ENCODE assay signal across 19 cellular contexts in the genomic region with DNA sequence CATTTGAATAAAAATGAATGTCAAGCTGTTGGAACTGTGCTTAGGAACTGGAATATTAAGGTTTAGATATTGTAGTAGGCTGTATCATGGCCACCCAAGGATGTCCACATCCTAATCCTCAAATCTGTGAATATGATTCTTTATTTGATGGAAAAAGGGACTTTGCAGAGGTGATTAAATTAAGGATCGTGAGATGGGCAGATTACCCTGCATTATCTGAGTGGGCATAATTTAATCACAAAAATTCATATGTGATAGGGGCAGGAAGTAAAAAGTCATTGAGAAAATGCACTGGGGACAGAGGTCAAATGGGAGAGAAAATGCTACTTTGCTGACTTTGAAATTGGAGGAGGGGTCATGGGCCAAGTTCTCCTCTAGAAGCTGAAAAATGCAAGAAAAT.
A peak's percentile ranks its signal among the peaks of the same experiment; 100 is the strongest.
DNase-seq lines count a peak whose midpoint lies in the region; ATAC-seq and TF ChIP-seq lines count a peak whose summit lies in the region.
"Had no signal": no experiment of that assay in that cellular context is flagged by ENCODE, and none has a peak within 500 bp of the region (broad histone marks: within the 10 kb centered on the region; RNA-seq: fewer than 3 reads in every experiment).

No MANE protein-coding gene starts in this region.

- TF ChIP-seq CTCF in HCT116 (IDR thresholded peaks at IDR 0.05 in 2 of 3, conservative IDR thresholded peaks at IDR 0.05 in 1 of 3; ENCODE audit: borderline replicate concordance in 1 of 3, insufficient read depth in 1 of 3, low read depth in 2 of 3, low read length in 2 of 3) (no peak), PC-9 (conservative IDR thresholded peaks at IDR 0.05) (no peak), choroid plexus epithelial cell (conservative IDR thresholded peaks at IDR 0.05; ENCODE audit: low read depth, low read length) (no peak)
- no peak for TF ChIP-seq CTCF in CD4-positive, alpha-beta T cell (IDR thresholded peaks at IDR 0.05)

- H3K4me2 ChIP-seq in HCT116 (ENCODE audit: low read length): no peak overlapping the region
- no peak overlapping the region for H3K4me2 ChIP-seq in PC-9
- H3K4me2 ChIP-seq: BLaER1 had no signal

- DNase-seq in HCT116 (ENCODE audit: low read depth, low spot score) (no peak), PC-9 (no peak), choroid plexus epithelial cell (ENCODE audit: low read depth) (peak; percentile 6)
- DNase-seq in activated T-helper 1 cell treated with anti-CD3 and anti-CD28 coated beads, Interleukin-12 subunit alpha, Interleukin-12 subunit beta, Interleukin-2, Interleukin-4 antibody, amounts not matched to agents 30 ng/mL and 10 ng/mL and 1 ng/mL, durations not matched to agents 14 hours and 24 hours and 36 hours (ENCODE audit: low spot score): no peak
- DNase-seq in CD4-positive, alpha-beta T cell: no peak
- DNase-seq: CD4-positive, CD25-positive, alpha-beta regulatory T cell; CD8-positive, alpha-beta memory T cell; DMS 273 treated with DMSO at 0.1 percent for 48 hours; DMS79; EL; GDM1; GOT3; H7; HCEC 1CT had no signal

- no peaks in the 10 kb centered on the region for H3F3A ChIP-seq in PC-9 (ENCODE audit: insufficient read depth, low read depth)

- peaks cover 25% of the 10 kb centered on the region for H3K9me3 Mint-ChIP-seq in activated T-helper 1 cell treated with anti-CD3 and anti-CD28 coated beads, Interleukin-12 subunit alpha, Interleukin-12 subunit beta, Interleukin-2, Interleukin-4 antibody, amounts not matched to agents 30 ng/mL and 10 ng/mL and 1 ng/mL, durations not matched to agents 14 hours and 24 hours and 36 hours
- H3K9me3 Mint-ChIP-seq in CD4-positive, alpha-beta T cell: peaks cover 23% of the 10 kb centered on the region

- H3K79me2 ChIP-seq in HCT116 (ENCODE audit: insufficient read depth, low read length) (no peaks in the 10 kb centered on the region), PC-9 (ENCODE audit: low read depth) (no peaks in the 10 kb centered on the region)

- no peak overlapping the region for H3K9ac ChIP-seq in HCT116 (ENCODE audit: low read length)
- H3K9ac ChIP-seq: BLaER1 had no signal

- H4K20me1 ChIP-seq in HCT116 (ENCODE audit: insufficient read depth): no peaks in the 10 kb centered on the region
- H4K20me1 ChIP-seq in PC-9 (ENCODE audit: insufficient read depth): no peaks in the 10 kb centered on the region
- H4K20me1 ChIP-seq: BLaER1 had no signal

- H3K4me3 ChIP-seq in HCT116 (replicated peaks in 1 of 2; ENCODE audit: low read depth in 1 of 2, low read length in 2 of 2) (no peak overlapping the region), PC-9 (no peak overlapping the region), choroid plexus epithelial cell (ENCODE audit: low read depth, low read length) (no peak overlapping the region)
- H3K4me3 ChIP-seq: BLaER1, GM12878 had no signal

- CTCF ChIA-PET in HCT116 (lab: Charles Lee) (no interaction called here), PC-9 (lab: Charles Lee) (no interaction called here)
- CTCF ChIA-PET in CD4-positive, alpha-beta T cell (lab: Charles Lee): no interaction called here

- H3K27ac ChIP-seq in HCT116 (ENCODE audit: low read depth, low read length) (no peak overlapping the region), PC-9 (no peak overlapping the region)
- no peak overlapping the region for H3K27ac ChIP-seq in CD4-positive, alpha-beta T cell (ENCODE audit: low read depth, low read length)
- H3K27ac ChIP-seq: BLaER1, C4-2B had no signal

- TF ChIP-seq POLR2A in HCT116 (IDR thresholded peaks at IDR 0.05; ENCODE audit: borderline replicate concordance, extremely low read depth, insufficient read depth, insufficient read length): no peak

- H3K36me3 Mint-ChIP-seq in activated T-helper 1 cell treated with anti-CD3 and anti-CD28 coated beads, Interleukin-12 subunit alpha, Interleukin-12 subunit beta, Interleukin-2, Interleukin-4 antibody, amounts not matched to agents 30 ng/mL and 10 ng/mL and 1 ng/mL, durations not matched to agents 14 hours and 24 hours and 36 hours (ENCODE audit: low read depth): no peaks in the 10 kb centered on the region
- H3K36me3 Mint-ChIP-seq in CD4-positive, alpha-beta T cell (ENCODE audit: low read depth): no peaks in the 10 kb centered on the region
- H3K36me3 Mint-ChIP-seq: CD4-positive, CD25-positive, alpha-beta regulatory T cell; CD8-positive, alpha-beta memory T cell had no signal

- H3K4me1 Mint-ChIP-seq in activated T-helper 1 cell treated with anti-CD3 and anti-CD28 coated beads, Interleukin-12 subunit alpha, Interleukin-12 subunit beta, Interleukin-2, Interleukin-4 antibody, amounts not matched to agents 30 ng/mL and 10 ng/mL and 1 ng/mL, durations not matched to agents 14 hours and 24 hours and 36 hours (ENCODE audit: low read depth): no peaks in the 10 kb centered on the region
- no peaks in the 10 kb centered on the region for H3K4me1 Mint-ChIP-seq in CD4-positive, alpha-beta T cell (ENCODE audit: low read depth)
- H3K4me1 Mint-ChIP-seq: B cell; CD4-positive, CD25-positive, alpha-beta regulatory T cell; CD8-positive, alpha-beta memory T cell had no signal

- H3K4me3 Mint-ChIP-seq in activated T-helper 1 cell treated with anti-CD3 and anti-CD28 coated beads, Interleukin-12 subunit alpha, Interleukin-12 subunit beta, Interleukin-2, Interleukin-4 antibody, amounts not matched to agents 30 ng/mL and 10 ng/mL and 1 ng/mL, durations not matched to agents 14 hours and 24 hours and 36 hours: no peak overlapping the region
- H3K4me3 Mint-ChIP-seq in CD4-positive, alpha-beta T cell: no peak overlapping the region
- H3K4me3 Mint-ChIP-seq: B cell; CD4-positive, CD25-positive, alpha-beta regulatory T cell; CD8-positive, alpha-beta memory T cell had no signal

- POLR2A ChIA-PET in HCT116 (lab: Charles Lee) (no interaction called here), PC-9 (lab: Charles Lee; ENCODE audit: unreplicated experiment) (no interaction called here)
- POLR2A ChIA-PET in CD4-positive, alpha-beta T cell (lab: Charles Lee): no interaction called here

- H3K27me3 Mint-ChIP-seq in activated T-helper 1 cell treated with anti-CD3 and anti-CD28 coated beads, Interleukin-12 subunit alpha, Interleukin-12 subunit beta, Interleukin-2, Interleukin-4 antibody, amounts not matched to agents 30 ng/mL and 10 ng/mL and 1 ng/mL, durations not matched to agents 14 hours and 24 hours and 36 hours (ENCODE audit: insufficient read depth): no peaks in the 10 kb centered on the region
- H3K27me3 Mint-ChIP-seq in CD4-positive, alpha-beta T cell: no peaks in the 10 kb centered on the region
- H3K27me3 Mint-ChIP-seq: B cell; CD4-positive, CD25-positive, alpha-beta regulatory T cell; CD8-positive, alpha-beta memory T cell had no signal

- RAD21 ChIA-PET in HCT116 (lab: Charles Lee; ENCODE audit: low non-redundant PET in 1 of 2, low total read pairs in 2 of 2, uncharacterized antibody in 2 of 2, unreplicated experiment in 2 of 2): interaction anchor here in 1 of 2 experiments (0.6 kb wide), 1 partner anchor 1534 kb away, joined by 3 read pairs; no protein-coding TSS in a partner anchor

- peak overlapping the region; percentile 87 for H2AFZ ChIP-seq in HCT116 (ENCODE audit: low read depth, low read length, poor library complexity, severe bottlenecking)
- H2AFZ ChIP-seq in PC-9: peak overlapping the region; percentile 8; the same call in 1 of the 2 replicates

- BruUV-seq in HCT116 (replicated peaks; lab: Mats Ljungman, UMichigan) (no TSS peak), PC-9 (replicated peaks; lab: Mats Ljungman, UMichigan) (no TSS peak)

- H3K27me3 ChIP-seq in HCT116 (ENCODE audit: insufficient read depth, low read length): no peaks in the 10 kb centered on the region
- no peaks in the 10 kb centered on the region for H3K27me3 ChIP-seq in PC-9 (ENCODE audit: insufficient read depth, low read depth)
- no peaks in the 10 kb centered on the region for H3K27me3 ChIP-seq in CD4-positive, alpha-beta T cell (ENCODE audit: control insufficient read depth, insufficient read depth, low read length)
- H3K27me3 ChIP-seq: BLaER1 had no signal

- H3K9me2 ChIP-seq in HCT116 (ENCODE audit: insufficient read depth) (no peaks in the 10 kb centered on the region), PC-9 (ENCODE audit: insufficient read depth) (no peaks in the 10 kb centered on the region)

- H3K4me1 ChIP-seq in HCT116 (ENCODE audit: control insufficient read depth in 1 of 2, insufficient read depth in 2 of 2, low read length in 2 of 2) (peaks cover 34 to 36% of the 10 kb centered on the region in 2 experiments), PC-9 (replicated peaks; ENCODE audit: insufficient read depth) (no peaks in the 10 kb centered on the region)
- H3K4me1 ChIP-seq: BLaER1 had no signal

- H3K36me3 ChIP-seq in HCT116 (ENCODE audit: control insufficient read depth in 1 of 2, insufficient read depth in 2 of 2, low read length in 2 of 2): no peaks in the 10 kb centered on the region
- no peaks in the 10 kb centered on the region for H3K36me3 ChIP-seq in PC-9 (ENCODE audit: low read depth)
- H3K36me3 ChIP-seq: BLaER1 had no signal

- intact Hi-C loops in HCT116 (cut with micrococcal nuclease): no loop called here
- intact Hi-C loops in PC-9 (cut with micrococcal nuclease; ENCODE audit: unreplicated experiment): no loop called here
- intact Hi-C loops in activated T-helper 1 cell treated with anti-CD3 and anti-CD28 coated beads, Interleukin-12 subunit alpha, Interleukin-12 subunit beta, Interleukin-2, Interleukin-4 antibody, amounts not matched to agents 30 ng/mL and 10 ng/mL and 1 ng/mL, durations not matched to agents 14 hours and 24 hours and 36 hours (cut with micrococcal nuclease): no loop called here
- intact Hi-C loops in CD4-positive, alpha-beta T cell (cut with DNase I, micrococcal nuclease): no loop called here

- H3K9me3 ChIP-seq in HCT116 (ENCODE audit: control insufficient read depth in 1 of 2, insufficient read depth in 1 of 2, low read depth in 1 of 2, low read length in 2 of 2) (no peaks in the 10 kb centered on the region), PC-9 (ENCODE audit: insufficient read depth, low read depth) (no peaks in the 10 kb centered on the region)
- peaks cover 6% of the 10 kb centered on the region for H3K9me3 ChIP-seq in CD4-positive, alpha-beta T cell (ENCODE audit: control insufficient read depth, low read length)
- H3K9me3 ChIP-seq: BLaER1 had no signal

- ATAC-seq in HCT116 (no peak), HG02759 (IDR thresholded peaks at IDR 0.05; ENCODE audit: unreplicated experiment) (no peak)
- no peak for ATAC-seq in CD4-positive, alpha-beta T cell (ENCODE audit: poor library complexity)
- ATAC-seq: GM12878 had no signal

- TF ChIP-seq RAD21 in HCT116 (IDR thresholded peaks at IDR 0.05; ENCODE audit: low read depth): no peak

- H3K27ac Mint-ChIP-seq in activated T-helper 1 cell treated with anti-CD3 and anti-CD28 coated beads, Interleukin-12 subunit alpha, Interleukin-12 subunit beta, Interleukin-2, Interleukin-4 antibody, amounts not matched to agents 30 ng/mL and 10 ng/mL and 1 ng/mL, durations not matched to agents 14 hours and 24 hours and 36 hours: no peak overlapping the region
- no peak overlapping the region for H3K27ac Mint-ChIP-seq in CD4-positive, alpha-beta T cell
- H3K27ac Mint-ChIP-seq: B cell; CD4-positive, CD25-positive, alpha-beta regulatory T cell; CD8-positive, alpha-beta memory T cell had no signal

TF ChIP-seq in HCT116, 20 proteins besides CTCF, POLR2A, EP300 and RAD21:
- TF ChIP-seq ZNF274 (IDR thresholded peaks at IDR 0.05; ENCODE audit: low read depth, low read length) (no peak), CEBPB (IDR thresholded peaks at IDR 0.05; ENCODE audit: low read depth) (0 out of 2 replicates have a peak, but pooled peaks have one; percentile 11), SP1 (IDR thresholded peaks at IDR 0.05; ENCODE audit: low read depth) (no peak)
